In the genomic region with DNA sequence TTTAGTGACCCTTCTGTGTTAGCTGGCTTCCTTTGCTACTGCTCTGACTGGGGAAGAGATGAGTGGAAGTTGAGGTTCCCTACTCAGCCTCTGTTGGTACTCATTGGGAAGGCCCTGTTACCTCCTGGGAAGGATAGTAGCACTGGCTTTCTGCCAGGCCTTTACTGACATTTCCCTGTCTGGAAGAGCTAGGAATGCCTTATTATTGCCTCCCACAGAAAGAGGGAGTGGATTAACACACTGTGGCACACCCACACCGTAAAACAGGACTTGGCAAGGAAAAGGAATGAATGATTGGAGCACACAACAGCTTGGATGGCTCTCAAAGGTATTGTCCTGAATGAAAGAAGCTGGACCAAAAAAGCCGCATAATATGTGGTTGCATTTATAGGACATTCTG, we compare ENCODE assay signal across 27 cellular contexts. TPM values are rescaled to one million over a fixed set of nuclear protein-coding genes. Genes with fewer than 3 reads are reported as not detected.
DNase-seq lines count a peak whose midpoint lies in the region; ATAC-seq and TF ChIP-seq lines count a peak whose summit lies in the region.
"Had no signal": no experiment of that assay in that cellular context is flagged by ENCODE, and none has a peak within 500 bp of the region (broad histone marks: within the 10 kb centered on the region; RNA-seq: fewer than 3 reads in every experiment).

No MANE protein-coding gene starts in this region.

- peak in 1 of 2 donors; percentile 26 for ATAC-seq in activated naive CD4-positive, alpha-beta T cell treated with anti-CD3 and anti-CD28 coated beads, Interleukin-2, amount 50 U/mL, for 72 hours
- ATAC-seq in T-cell (replicated peaks in 1 of 4) (no peak), GM18520 (IDR thresholded peaks at IDR 0.05; ENCODE audit: unreplicated experiment) (no peak)
- no peak for ATAC-seq in effector memory CD8-positive, alpha-beta T cell (replicated peaks)
- ATAC-seq: foreskin keratinocyte, right cardiac atrium had no signal

- no peaks in the 10 kb centered on the region for H3K27me3 ChIP-seq in testis
- H3K27me3 ChIP-seq: foreskin keratinocyte, thyroid gland had no signal

- intact Hi-C loops in testis (cut with DNase I; ENCODE audit: low total_unique reads) = no loop called here

- no peak overlapping the region for H3K27ac ChIP-seq in testis
- H3K27ac ChIP-seq: adrenal gland, C4-2B, foreskin keratinocyte, SK-N-MC, thyroid gland, WERI-Rb-1 had no signal

- H3K36me3 ChIP-seq in testis (ENCODE audit: low read depth, missing control alignments) = no peaks in the 10 kb centered on the region
- H3K36me3 ChIP-seq: adrenal gland, thyroid gland, WERI-Rb-1 had no signal

- peaks cover 88 to 98% (median 94%) of the 10 kb centered on the region in 3 donors for H3K4me1 Mint-ChIP-seq in T-cell
- peaks cover 68 to 81% of the 10 kb centered on the region in 2 donors for H3K4me1 Mint-ChIP-seq in effector memory CD8-positive, alpha-beta T cell (ENCODE audit: low read depth in 2 of 2)
- H3K4me1 Mint-ChIP-seq: brain, nephron had no signal

- CTCF ChIA-PET in T-cell (lab: Charles Lee) = interaction anchor here (1.0 to 1.4 kb wide), 3 partner anchors 17 to 53 kb away, joined by 3 to 4 read pairs (median 3); no protein-coding TSS in a partner anchor

- H3K27ac Mint-ChIP-seq in activated naive CD4-positive, alpha-beta T cell treated with anti-CD3 and anti-CD28 coated beads, Interleukin-2, amount 50 U/mL, for 72 hours = peak overlapping the region; percentile 1 to 28
- H3K27ac Mint-ChIP-seq in T-cell = peak overlapping the region; percentile 91
- H3K27ac Mint-ChIP-seq in effector memory CD8-positive, alpha-beta T cell = peak overlapping the region; percentile 88 to 92
- H3K27ac Mint-ChIP-seq: brain, nephron had no signal

- H3K9me3 ChIP-seq in testis = no peaks in the 10 kb centered on the region
- H3K9me3 ChIP-seq: adrenal gland, thyroid gland had no signal

- no peak for TF ChIP-seq CTCF in testis (IDR thresholded peaks at IDR 0.05)

- H3K4me1 ChIP-seq in testis = peaks cover 10% of the 10 kb centered on the region
- H3K4me1 ChIP-seq: adrenal gland, foreskin keratinocyte, thyroid gland had no signal

- H3K27me3 Mint-ChIP-seq in T-cell = no peaks in the 10 kb centered on the region
- no peaks in the 10 kb centered on the region for H3K27me3 Mint-ChIP-seq in effector memory CD8-positive, alpha-beta T cell

- POLR2A ChIA-PET in T-cell (lab: Charles Lee) = no interaction called here

- no peak overlapping the region for H3K4me3 ChIP-seq in testis
- H3K4me3 ChIP-seq: adrenal gland, SK-N-MC, thyroid gland had no signal

- peaks cover 10 to 29% of the 10 kb centered on the region in 2 donors for H3K36me3 Mint-ChIP-seq in activated naive CD4-positive, alpha-beta T cell treated with anti-CD3 and anti-CD28 coated beads, Interleukin-2, amount 50 U/mL, for 72 hours
- peaks cover 71% of the 10 kb centered on the region for H3K36me3 Mint-ChIP-seq in T-cell
- H3K36me3 Mint-ChIP-seq in effector memory CD8-positive, alpha-beta T cell (ENCODE audit: insufficient read depth) = peaks cover 48% of the 10 kb centered on the region
- H3K36me3 Mint-ChIP-seq: brain had no signal

- H3K4me3 Mint-ChIP-seq in T-cell = peak overlapping the region in 1 of 3 donors; percentile 30
- H3K4me3 Mint-ChIP-seq in effector memory CD8-positive, alpha-beta T cell = peak overlapping the region; percentile 52 to 84
- H3K4me3 Mint-ChIP-seq: brain, nephron had no signal

- DNase-seq in activated naive CD4-positive, alpha-beta T cell treated with anti-CD3 and anti-CD28 coated beads, Interleukin-2, amount 50 U/mL, for 72 hours (ENCODE audit: low spot score in 2 of 2) = no peak
- no peak for DNase-seq in activated naive CD4-positive, alpha-beta T cell treated with anti-CD3 and anti-CD28 coated beads, Interleukin-2, amount 50 U/mL, for 16 hours
- DNase-seq in T-cell (no peak), testis (peak; percentile 1)
- DNase-seq in effector memory CD8-positive, alpha-beta T cell = no peak
- DNase-seq in effector CD4-positive, alpha-beta T cell = no peak
- DNase-seq: activated CD4-positive, alpha-beta T cell treated with anti-CD3 and anti-CD28 coated beads, Interleukin-2, amount 50 U/mL, for 4 hours; adrenal gland; effector CD8-positive, alpha-beta T cell; foreskin keratinocyte; HCEC 1CT; NCI-H1694 treated with DMSO at 0.1 percent for 48 hours; NCI-H2171 treated with DMSO at 0.1 percent for 48 hours; NCI-H524 treated with DMSO at 0.1 percent for 48 hours; right cardiac atrium; stimulated activated CD4-positive, alpha-beta T cell treated with anti-CD3 and anti-CD28 coated beads, Interleukin-12 subunit alpha, Interleukin-12 subunit beta, amount 100 ng/mL, for 4 hours; stimulated activated CD4-positive, alpha-beta T cell treated with anti-CD3 and anti-CD28 coated beads, Interleukin-4, amount 100 ng/mL, for 4 hours; stimulated activated naive CD4-positive, alpha-beta T cell treated with Interleukin-2 at 50 U/mL for 16 hours; thyroid gland; WERI-Rb-1 had no signal

- WGBS in testis, 2 donors = 71 to 74% methylated on average over 2 of the region's 2 CpGs

- TF ChIP-seq POLR2A in testis (IDR thresholded peaks at IDR 0.05) = no peak

- no peaks in the 10 kb centered on the region for H3K9me3 Mint-ChIP-seq in activated naive CD4-positive, alpha-beta T cell treated with anti-CD3 and anti-CD28 coated beads, Interleukin-2, amount 50 U/mL, for 72 hours
- H3K9me3 Mint-ChIP-seq in T-cell = no peaks in the 10 kb centered on the region
- H3K9me3 Mint-ChIP-seq in effector memory CD8-positive, alpha-beta T cell = no peaks in the 10 kb centered on the region

RNA-seq across cellular contexts. Expression of gene ZNF831, which starts 12.2 kb away (rescaled TPM):
- 10 to 100 TPM in 1 of 2 donors, 1 to 10 TPM in 1; 6.6 to 12.7 TPM for total RNA-seq in activated naive CD4-positive, alpha-beta T cell treated with anti-CD3 and anti-CD28 coated beads, Interleukin-2, amount 50 U/mL, for 72 hours
- total RNA-seq in T-cell (10 to 100 TPM; 23.1 to 48.0 (median 29.7) TPM), testis (1 to 10 TPM; 4.0 to 4.8 TPM)
- polyA plus RNA-seq in testis (ENCODE audit: insufficient read depth, low read depth, low replicate concordance) = 0.99 TPM
- total RNA-seq: chondrocyte, foreskin keratinocyte, osteocyte had no signal
- polyA plus RNA-seq: foreskin keratinocyte had no signal

Comparison
In these comparisons a context has a peak if more than half of its experiments do, and no peak if none do; other contexts are left out.
1. H3K27ac Mint-ChIP-seq: peak in every context shown above with its lines; median percentile 91 in T-cell; 90 in effector memory CD8-positive, alpha-beta T cell; 14 in activated naive CD4-positive, alpha-beta T cell treated with anti-CD3 and anti-CD28 coated beads, Interleukin-2, amount 50 U/mL, for 72 hours.